Comparison of ENCODE assay signal across 13 cellular contexts in genomic region chr19:8663920-8664670, GRCh38. TPM values are rescaled to one million over a fixed set of nuclear protein-coding genes. Genes with fewer than 3 reads are reported as not detected.
A peak's percentile ranks its signal among the peaks of the same experiment; 100 is the strongest.
DNase-seq lines count a peak whose midpoint lies in the region; ATAC-seq, FAIRE-seq and TF ChIP-seq lines count a peak whose summit lies in the region.
"Had no signal": no experiment of that assay in that cellular context is flagged by ENCODE, and none has a peak within 500 bp of the region (broad histone marks: within the 10 kb centered on the region; RNA-seq: fewer than 3 reads in every experiment).

No MANE protein-coding gene starts in this region.

- H3K23ac ChIP-seq in H1 (ENCODE audit: insufficient read length) = no peak overlapping the region

- POLR2A ChIA-PET in H1 (lab: Charles Lee; ENCODE audit: partially characterized antibody) = interaction anchor here (0.6 kb wide), 1 partner anchor 904 kb away, joined by 4 read pairs; no protein-coding TSS in a partner anchor

- H3K27ac ChIP-seq in H1 (ENCODE audit: low read depth, low read length) = no peak overlapping the region
- H3K27ac ChIP-seq in coronary artery = no peak overlapping the region
- H3K27ac ChIP-seq: pancreas, PC-9 had no signal

- TF ChIP-seq RAD21 in H1 (IDR thresholded peaks at IDR 0.05 in 1 of 2, conservative IDR thresholded peaks at IDR 0.05 in 1 of 2; ENCODE audit: low read depth in 2 of 2, low read length in 2 of 2) = no peak

- TF ChIP-seq POLR2A in H1 (IDR thresholded peaks at IDR 0.05; ENCODE audit: control extremely low read depth in 1 of 2, low read depth in 2 of 2, low read length in 2 of 2) = no peak

- H3K79me1 ChIP-seq in H1 (ENCODE audit: low read depth, low read length) = no peaks in the 10 kb centered on the region

- H4K20me1 ChIP-seq in H1 (replicated peaks in 1 of 2; ENCODE audit: control insufficient read depth in 1 of 2, insufficient read depth in 2 of 2, low read length in 2 of 2) = no peaks in the 10 kb centered on the region

- H3K36me3 ChIP-seq in MG63 (no peaks in the 10 kb centered on the region), H1 (ENCODE audit: control insufficient read depth in 2 of 4, insufficient read depth in 4 of 4, low read length in 3 of 4) (no peaks in the 10 kb centered on the region)
- H3K36me3 ChIP-seq: pancreas had no signal

- no peak overlapping the region for H4K91ac ChIP-seq in H1 (replicated peaks; ENCODE audit: insufficient read length, low read length)

- no peak overlapping the region for H2BK5ac ChIP-seq in H1 (ENCODE audit: low read depth, low read length)

- H3K79me2 ChIP-seq in H1 (ENCODE audit: control insufficient read depth in 1 of 2, insufficient read depth in 2 of 2, low read length in 2 of 2) = no peaks in the 10 kb centered on the region

- H3K14ac ChIP-seq in H1 (ENCODE audit: insufficient read length) = no peak overlapping the region

- no peak overlapping the region for H3K9ac ChIP-seq in H1 (replicated peaks in 1 of 4; ENCODE audit: extremely low read depth in 1 of 4, low read depth in 3 of 4, low read length in 3 of 4)

- peaks cover 8% of the 10 kb centered on the region for H3K36me3 Mint-ChIP-seq in activated CD8-positive, alpha-beta memory T cell treated with anti-CD3 and anti-CD28 coated beads, Interleukin-2, amount 10 ng/mL, durations not matched to agents 7 days and 5 days

- ATAC-seq in activated CD8-positive, alpha-beta memory T cell treated with anti-CD3 and anti-CD28 coated beads, Interleukin-2, amount 10 ng/mL, durations not matched to agents 7 days and 5 days = peak; percentile 59
- ATAC-seq in stimulated activated naive CD8-positive, alpha-beta T cell treated with anti-CD3 and anti-CD28 coated beads, Interleukin-15, Interleukin-2, amounts not matched to agents 100 U/mL and 50 U/mL, for 24 hours = no peak
- no peak for ATAC-seq in GM19452 (IDR thresholded peaks at IDR 0.05; ENCODE audit: unreplicated experiment)
- ATAC-seq in GM21447 (IDR thresholded peaks at IDR 0.05; ENCODE audit: unreplicated experiment) = no peak

- H3K27ac Mint-ChIP-seq in activated CD8-positive, alpha-beta memory T cell treated with anti-CD3 and anti-CD28 coated beads, Interleukin-2, amount 10 ng/mL, durations not matched to agents 7 days and 5 days = peak overlapping the region; percentile 71

- DNase-seq in MG63 = peak; percentile 40
- DNase-seq in activated CD8-positive, alpha-beta memory T cell treated with anti-CD3 and anti-CD28 coated beads, Interleukin-2, amount 10 ng/mL, durations not matched to agents 7 days and 5 days = peak; percentile 70
- no peak for DNase-seq in H1 (ENCODE audit: low read depth in 1 of 2, low spot score in 2 of 2)
- DNase-seq in stimulated activated naive CD8-positive, alpha-beta T cell treated with anti-CD3 and anti-CD28 coated beads, Interleukin-15, Interleukin-2, amounts not matched to agents 100 U/mL and 50 U/mL, for 24 hours = peak; percentile 62
- no peak for DNase-seq in AG08395 (ENCODE audit: low spot score)
- no peak for DNase-seq in coronary artery (ENCODE audit: low spot score)
- DNase-seq: pancreas, PC-9 had no signal

- H3K4ac ChIP-seq in H1 (replicated peaks; ENCODE audit: insufficient read length, low read depth, low read length) = no peak overlapping the region

- H2BK12ac ChIP-seq in H1 (ENCODE audit: low read depth, low read length) = 0 out of 2 replicates have a peak overlapping the region, but pooled peaks have one; percentile 35

- no peak overlapping the region for H3K4me3 ChIP-seq in MG63
- no peak overlapping the region for H3K4me3 ChIP-seq in H1 (ENCODE audit: extremely low read depth in 1 of 4, insufficient read depth in 2 of 4, low read depth in 3 of 4, low read length in 4 of 4)
- H3K4me3 ChIP-seq in coronary artery = no peak overlapping the region
- H3K4me3 ChIP-seq: pancreas, PC-9 had no signal

- no peak overlapping the region for H2AK5ac ChIP-seq in H1 (ENCODE audit: low read depth, low read length)

- no peak overlapping the region; the same call in 1 of the 2 replicates for H2BK20ac ChIP-seq in H1 (ENCODE audit: low read length)

- no peak for FAIRE-seq in H1 (lab: Jason Lieb, UNC)
- FAIRE-seq: endothelial cell of umbilical vein, islet of Langerhans, pancreas had no signal

- 81% methylated on average over 14 of the region's 22 CpGs; no CpG with 5 or more reads in 1 of the 2 experiments for WGBS in H1 (ENCODE audit: extremely low coverage in 1 of 2, insufficient coverage in 1 of 2, insufficient read length in 1 of 2, insufficient replicate concordance in 2 of 2, low coverage in 1 of 2, low lambda C conversion rate in 2 of 2, missing lambda C conversion rate in 1 of 2), 2 experiments

- H3K27me3 ChIP-seq in MG63 (peaks cover 19% of the 10 kb centered on the region), H1 (replicated peaks in 1 of 4; ENCODE audit: control insufficient read depth in 3 of 4, extremely low read depth in 1 of 4, insufficient read depth in 3 of 4, low read length in 3 of 4) (no peaks in the 10 kb centered on the region)

- no peak overlapping the region for H2BK120ac ChIP-seq in H1 (replicated peaks; ENCODE audit: low read depth, low read length)

- CTCF ChIA-PET in activated CD8-positive, alpha-beta memory T cell treated with anti-CD3 and anti-CD28 coated beads, Interleukin-2, amount 10 ng/mL, durations not matched to agents 7 days and 5 days (lab: Charles Lee) = interaction anchor here (0.6 to 7.2 kb wide), 5 partner anchors 10 to 83 kb away, joined by 3 to 41 read pairs (median 6); no protein-coding TSS in a partner anchor
- CTCF ChIA-PET in H1 (lab: Charles Lee; ENCODE audit: partially characterized antibody) = interaction anchor here (0.6 to 2.0 kb wide), 9 partner anchors 9 to 1762 kb away, joined by 3 to 7 read pairs (median 4); partner anchors contain the start of gene ACTL9

- H3K9me3 ChIP-seq in MG63 = no peaks in the 10 kb centered on the region
- no peaks in the 10 kb centered on the region for H3K9me3 ChIP-seq in H1 (ENCODE audit: insufficient read depth in 2 of 2, low read depth in 1 of 2, low read length in 1 of 2)
- H3K9me3 ChIP-seq: pancreas had no signal

- no peak overlapping the region for H3K56ac ChIP-seq in H1 (replicated peaks; ENCODE audit: insufficient read length, low read depth, low read length)

- H2AFZ ChIP-seq in H1 (ENCODE audit: low read length) = no peak overlapping the region
- H2AFZ ChIP-seq: PC-9 had no signal

- no peak overlapping the region for H3K4me2 ChIP-seq in H1 (ENCODE audit: insufficient read depth in 1 of 2, low read depth in 2 of 2, low read length in 2 of 2)
- H3K4me2 ChIP-seq: PC-9 had no signal

- peak overlapping the region; percentile 59; the same call in 1 of the 2 replicates for H4K8ac ChIP-seq in H1 (ENCODE audit: extremely low read depth, insufficient read depth, low read length)

- TF ChIP-seq CTCF in H1 (IDR thresholded peaks at IDR 0.05; ENCODE audit: control extremely low read depth in 1 of 3, insufficient read depth in 1 of 3, low read depth in 1 of 3, low read length in 3 of 3) = no peak
- no peak for TF ChIP-seq CTCF in coronary artery (IDR thresholded peaks at IDR 0.05)

- no peak overlapping the region for H4K5ac ChIP-seq in H1 (ENCODE audit: insufficient read length, low read depth, low read length)

- no peak overlapping the region for H3K4me3 Mint-ChIP-seq in activated CD8-positive, alpha-beta memory T cell treated with anti-CD3 and anti-CD28 coated beads, Interleukin-2, amount 10 ng/mL, durations not matched to agents 7 days and 5 days

- H3K27me3 Mint-ChIP-seq in activated CD8-positive, alpha-beta memory T cell treated with anti-CD3 and anti-CD28 coated beads, Interleukin-2, amount 10 ng/mL, durations not matched to agents 7 days and 5 days = peaks cover 2% of the 10 kb centered on the region

- H3K4me1 Mint-ChIP-seq in activated CD8-positive, alpha-beta memory T cell treated with anti-CD3 and anti-CD28 coated beads, Interleukin-2, amount 10 ng/mL, durations not matched to agents 7 days and 5 days = peaks cover 48% of the 10 kb centered on the region

- H2BK15ac ChIP-seq in H1 (ENCODE audit: low read length) = no peak overlapping the region

- H3K23me2 ChIP-seq in H1 (ENCODE audit: low read depth, low read length) = peaks cover 9% of the 10 kb centered on the region; the same call in 1 of the 2 replicates

- H3K4me1 ChIP-seq in H1 (replicated peaks in 1 of 4; ENCODE audit: control insufficient read depth in 3 of 4, insufficient read depth in 4 of 4, low read length in 3 of 4) = peaks cover 0 to 4% (median 0%) of the 10 kb centered on the region in 4 experiments; a peak in 2 of 7 replicates
- H3K4me1 ChIP-seq: pancreas had no signal

- H3K9me3 Mint-ChIP-seq in activated CD8-positive, alpha-beta memory T cell treated with anti-CD3 and anti-CD28 coated beads, Interleukin-2, amount 10 ng/mL, durations not matched to agents 7 days and 5 days (ENCODE audit: low read depth) = peaks cover 3% of the 10 kb centered on the region

- no peak for TF ChIP-seq EP300 in H1 (IDR thresholded peaks at IDR 0.05; ENCODE audit: borderline replicate concordance in 1 of 2, low read depth in 2 of 2, low read length in 2 of 2)

- no peak overlapping the region for H3K18ac ChIP-seq in H1 (ENCODE audit: extremely low read depth, low read length)

RNA-seq across cellular contexts. Expression of gene NFILZ, which starts 33.7 kb away (rescaled TPM):
- not detected in 2 replicates for total RNA-seq in MG63 (2014; rRNA removed; shearing (Covaris generic); ENCODE audit: low replicate concordance)
- total RNA-seq in activated CD8-positive, alpha-beta memory T cell treated with anti-CD3 and anti-CD28 coated beads, Interleukin-2, amount 10 ng/mL, durations not matched to agents 7 days and 5 days = not detected
- total RNA-seq in H1 (2021; fragmentation: NEBNext Ultra II Directional; extraction: Animal tissue kit (Norgen Biotek cat#: 25700)) = not detected in 2 replicates
- not detected in 2 replicates for polyA plus RNA-seq in H1 (2011; rRNA removed)
- not detected for polyA plus RNA-seq in H1 (2011; cell fraction: cytosol; rRNA removed)
- polyA plus RNA-seq in H1 (2011; cell fraction: nucleus; rRNA removed) = not detected
- polyA plus RNA-seq in H1 (2012, experiment 1 of 2) = not detected in 4 replicates
- polyA plus RNA-seq in H1 (2012, experiment 2 of 2) = not detected
- not detected for polyA plus RNA-seq in H1 (2013, experiment 1 of 2)
- not detected for polyA plus RNA-seq in H1 (2013, experiment 2 of 2)
- polyA minus RNA-seq in H1 (2011; rRNA and poly(A)+ RNA removed) = not detected in 2 replicates
- polyA minus RNA-seq in H1 (2011; cell fraction: cytosol; rRNA and poly(A)+ RNA removed) = not detected
- not detected for polyA minus RNA-seq in H1 (2011; cell fraction: nucleus; rRNA and poly(A)+ RNA removed)
- total RNA-seq: endothelial cell of umbilical vein, M059J, pancreas, PC-9 had no signal
- polyA plus RNA-seq: endothelial cell of umbilical vein, pancreas had no signal

RNA-seq across cellular contexts. Expression of gene ACTL9, which starts 34.5 kb away (rescaled TPM):
- total RNA-seq in MG63 (2014; rRNA removed; shearing (Covaris generic); ENCODE audit: low replicate concordance) = not detected in 2 replicates
- total RNA-seq in activated CD8-positive, alpha-beta memory T cell treated with anti-CD3 and anti-CD28 coated beads, Interleukin-2, amount 10 ng/mL, durations not matched to agents 7 days and 5 days = not detected
- not detected in 2 replicates for total RNA-seq in H1 (2021; fragmentation: NEBNext Ultra II Directional; extraction: Animal tissue kit (Norgen Biotek cat#: 25700))
- polyA plus RNA-seq in H1 (2011; rRNA removed) = not detected in 2 replicates
- polyA plus RNA-seq in H1 (2011; cell fraction: cytosol; rRNA removed) = not detected
- polyA plus RNA-seq in H1 (2011; cell fraction: nucleus; rRNA removed) = not detected
- polyA plus RNA-seq in H1 (2012, experiment 1 of 2) = not detected in 4 replicates
- not detected for polyA plus RNA-seq in H1 (2012, experiment 2 of 2)
- not detected for polyA plus RNA-seq in H1 (2013, experiment 1 of 2)
- polyA plus RNA-seq in H1 (2013, experiment 2 of 2) = not detected
- polyA minus RNA-seq in H1 (2011; rRNA and poly(A)+ RNA removed) = not detected in 2 replicates
- polyA minus RNA-seq in H1 (2011; cell fraction: cytosol; rRNA and poly(A)+ RNA removed) = not detected
- polyA minus RNA-seq in H1 (2011; cell fraction: nucleus; rRNA and poly(A)+ RNA removed) = not detected
- total RNA-seq: endothelial cell of umbilical vein, M059J, pancreas, PC-9 had no signal
- polyA plus RNA-seq: endothelial cell of umbilical vein, pancreas had no signal

RNA-seq across cellular contexts. Expression of gene ADAMTS10, which starts 53.6 kb away (rescaled TPM):
- total RNA-seq in MG63 (2014; rRNA removed; shearing (Covaris generic); ENCODE audit: low replicate concordance) = 4.7 and 17.0 TPM in 2 replicates
- total RNA-seq in activated CD8-positive, alpha-beta memory T cell treated with anti-CD3 and anti-CD28 coated beads, Interleukin-2, amount 10 ng/mL, durations not matched to agents 7 days and 5 days = 1 to 10 TPM; 1.2 to 3.3 TPM
- total RNA-seq in H1 (2021; fragmentation: NEBNext Ultra II Directional; extraction: Animal tissue kit (Norgen Biotek cat#: 25700)) = 14.0 and 17.4 TPM in 2 replicates
- polyA plus RNA-seq in H1 (2011; rRNA removed) = 6.9 and 16.1 TPM in 2 replicates
- polyA plus RNA-seq in H1 (2011; cell fraction: cytosol; rRNA removed) = 14.8 TPM
- polyA plus RNA-seq in H1 (2011; cell fraction: nucleus; rRNA removed) = 78.6 TPM
- 8.6 to 15.2 TPM (median 12.4 TPM) in 4 replicates for polyA plus RNA-seq in H1 (2012, experiment 1 of 2)
- polyA plus RNA-seq in H1 (2012, experiment 2 of 2) = 3.7 TPM
- 13.2 TPM for polyA plus RNA-seq in H1 (2013, experiment 1 of 2)
- 11.6 TPM for polyA plus RNA-seq in H1 (2013, experiment 2 of 2)
- polyA minus RNA-seq in H1 (2011; rRNA and poly(A)+ RNA removed) = 9.3 and 10.6 TPM in 2 replicates
- 7.6 TPM for polyA minus RNA-seq in H1 (2011; cell fraction: cytosol; rRNA and poly(A)+ RNA removed)
- polyA minus RNA-seq in H1 (2011; cell fraction: nucleus; rRNA and poly(A)+ RNA removed) = 30.6 TPM
- total RNA-seq: PC-9 had no signal

RNA-seq across cellular contexts. Expression of gene OR2Z1, which starts 57.3 kb away (rescaled TPM):
- total RNA-seq in MG63 (2014; rRNA removed; shearing (Covaris generic); ENCODE audit: low replicate concordance) = not detected in 2 replicates
- not detected for total RNA-seq in activated CD8-positive, alpha-beta memory T cell treated with anti-CD3 and anti-CD28 coated beads, Interleukin-2, amount 10 ng/mL, durations not matched to agents 7 days and 5 days
- total RNA-seq in H1 (2021; fragmentation: NEBNext Ultra II Directional; extraction: Animal tissue kit (Norgen Biotek cat#: 25700)) = not detected in 2 replicates
- not detected in 2 replicates for polyA plus RNA-seq in H1 (2011; rRNA removed)
- polyA plus RNA-seq in H1 (2011; cell fraction: cytosol; rRNA removed) = not detected
- polyA plus RNA-seq in H1 (2011; cell fraction: nucleus; rRNA removed) = not detected
- not detected in 4 replicates for polyA plus RNA-seq in H1 (2012, experiment 1 of 2)
- not detected for polyA plus RNA-seq in H1 (2012, experiment 2 of 2)
- polyA plus RNA-seq in H1 (2013, experiment 1 of 2) = not detected
- not detected for polyA plus RNA-seq in H1 (2013, experiment 2 of 2)
- polyA minus RNA-seq in H1 (2011; rRNA and poly(A)+ RNA removed) = not detected in 2 replicates
- not detected for polyA minus RNA-seq in H1 (2011; cell fraction: cytosol; rRNA and poly(A)+ RNA removed)
- not detected for polyA minus RNA-seq in H1 (2011; cell fraction: nucleus; rRNA and poly(A)+ RNA removed)
- total RNA-seq: endothelial cell of umbilical vein, M059J, pancreas, PC-9 had no signal
- polyA plus RNA-seq: endothelial cell of umbilical vein, pancreas had no signal

Comparison
In these comparisons a context has a peak if more than half of its experiments do, and no peak if none do; other contexts are left out.
1. DNase-seq: peak in MG63 (single experiment), activated CD8-positive, alpha-beta memory T cell treated with anti-CD3 and anti-CD28 coated beads, Interleukin-2, amount 10 ng/mL, durations not matched to agents 7 days and 5 days (single experiment) and stimulated activated naive CD8-positive, alpha-beta T cell treated with anti-CD3 and anti-CD28 coated beads, Interleukin-15, Interleukin-2, amounts not matched to agents 100 U/mL and 50 U/mL, for 24 hours (single experiment); none in H1 (0 of 2), AG08395 (single experiment) and coronary artery (single experiment).